ENCODE assay signal across 20 cellular contexts in the genomic region with DNA sequence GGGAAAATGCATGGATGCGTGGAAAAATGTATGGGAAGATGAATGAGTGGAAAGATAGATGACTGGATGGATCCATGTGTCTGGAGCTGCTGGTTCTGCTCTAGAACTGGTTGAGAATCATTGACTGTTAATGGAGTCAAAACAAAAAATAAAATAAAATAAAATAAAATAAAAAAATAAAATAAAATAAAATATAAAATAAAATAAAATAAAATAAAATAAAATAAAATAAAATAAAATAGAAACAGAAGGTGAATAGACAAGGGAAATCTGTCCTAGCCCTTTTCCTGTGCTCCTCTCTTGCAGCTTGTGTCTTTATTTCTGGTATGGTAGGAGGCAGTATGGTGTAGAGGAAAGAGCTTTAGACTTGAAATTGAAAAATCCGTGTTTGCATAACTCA. TPM values are rescaled to one million over a fixed set of nuclear protein-coding genes. Genes with fewer than 3 reads are reported as not detected.
"Had no signal": no experiment of that assay in that cellular context is flagged by ENCODE, and none has a peak within 500 bp of the region (broad histone marks: within the 10 kb centered on the region; RNA-seq: fewer than 3 reads in every experiment).

No MANE protein-coding gene starts in this region.

- H3K4me3 ChIP-seq: MG63, Peyer's patch, SJSA1 had no signal

- H3K27me3 Mint-ChIP-seq: activated CD8-positive, alpha-beta T cell treated with anti-CD3 and anti-CD28 coated beads for 36 hours; activated naive CD8-positive, alpha-beta T cell treated with anti-CD3 and anti-CD28 coated beads for 36 hours had no signal

- H3K36me3 Mint-ChIP-seq: activated naive CD4-positive, alpha-beta T cell treated with anti-CD3 and anti-CD28 coated beads, Interleukin-2, amount 10 ng/mL, durations not matched to agents 7 days and 5 days had no signal

- H3K9me3 ChIP-seq: MG63, Peyer's patch, SJSA1 had no signal

- H3K27me3 ChIP-seq: MG63, Peyer's patch, SJSA1 had no signal

- DNase-seq: activated CD4-positive, alpha-beta T cell treated with anti-CD3 and anti-CD28 coated beads, Interleukin-2, amount 50 U/mL, for 1 hour; activated CD4-positive, CD25-positive, alpha-beta regulatory T cell; activated CD8-positive, alpha-beta memory T cell treated with anti-CD3 and anti-CD28 coated beads, Interleukin-2, amount 50 U/mL, for 4 hours; activated CD8-positive, alpha-beta T cell treated with anti-CD3 and anti-CD28 coated beads for 36 hours; activated gamma-delta T cell treated with Interleukin-2 at 50 U/mL for 16 hours; activated naive CD4-positive, alpha-beta T cell treated with anti-CD3 and anti-CD28 coated beads, Interleukin-2, amount 10 ng/mL, durations not matched to agents 7 days and 5 days; activated naive CD8-positive, alpha-beta T cell treated with anti-CD3 and anti-CD28 coated beads for 36 hours; activated T-cell treated with anti-CD3 and anti-CD28 coated beads, Interleukin-2, amount 50 U/mL, for 72 hours; cerebellar nuclear complex; MG63; NCI-H1930; NCI-H2171; NCI-H226; NCI-H526; Peyer's patch; Right ventricle myocardium superior; SW 1271 had no signal

- H3K27ac ChIP-seq: Peyer's patch, RWPE1, SJSA1 had no signal

- H3K4me3 Mint-ChIP-seq: activated CD8-positive, alpha-beta T cell treated with anti-CD3 and anti-CD28 coated beads for 36 hours; activated naive CD4-positive, alpha-beta T cell treated with anti-CD3 and anti-CD28 coated beads, Interleukin-2, amount 10 ng/mL, durations not matched to agents 7 days and 5 days; activated naive CD8-positive, alpha-beta T cell treated with anti-CD3 and anti-CD28 coated beads for 36 hours; activated T-cell treated with anti-CD3 and anti-CD28 coated beads, Interleukin-2, amount 50 U/mL, for 72 hours had no signal

- ATAC-seq: activated CD8-positive, alpha-beta T cell treated with anti-CD3 and anti-CD28 coated beads for 36 hours; activated T-cell treated with anti-CD3 and anti-CD28 coated beads, Interleukin-2, amount 50 U/mL, for 72 hours had no signal

- H3K36me3 ChIP-seq: MG63, Peyer's patch, SJSA1 had no signal

- H3K9me3 Mint-ChIP-seq: activated CD8-positive, alpha-beta T cell treated with anti-CD3 and anti-CD28 coated beads for 36 hours; activated naive CD4-positive, alpha-beta T cell treated with anti-CD3 and anti-CD28 coated beads, Interleukin-2, amount 10 ng/mL, durations not matched to agents 7 days and 5 days; activated naive CD8-positive, alpha-beta T cell treated with anti-CD3 and anti-CD28 coated beads for 36 hours; activated T-cell treated with anti-CD3 and anti-CD28 coated beads, Interleukin-2, amount 50 U/mL, for 72 hours; activated T-helper 2 cell treated with anti-CD3 and anti-CD28 coated beads, Interferon-gamma antibody, Interleukin-2, Interleukin-4, amounts not matched to agents 10 μg/mL and 5 μg/mL and 100 μg/mL, durations not matched to agents 14 hours and 24 hours and 36 hours had no signal

- H3K27ac Mint-ChIP-seq: activated CD8-positive, alpha-beta T cell treated with anti-CD3 and anti-CD28 coated beads for 36 hours; activated naive CD8-positive, alpha-beta T cell treated with anti-CD3 and anti-CD28 coated beads for 36 hours; activated T-cell treated with anti-CD3 and anti-CD28 coated beads, Interleukin-2, amount 50 U/mL, for 72 hours; activated T-helper 2 cell treated with anti-CD3 and anti-CD28 coated beads, Interferon-gamma antibody, Interleukin-2, Interleukin-4, amounts not matched to agents 10 μg/mL and 5 μg/mL and 100 μg/mL, durations not matched to agents 14 hours and 24 hours and 36 hours had no signal

RNA-seq across cellular contexts. Expression of a gene that starts 54.1 kb away (rescaled TPM):
- total RNA-seq: SJSA1 had no signal
